In the genomic region with DNA sequence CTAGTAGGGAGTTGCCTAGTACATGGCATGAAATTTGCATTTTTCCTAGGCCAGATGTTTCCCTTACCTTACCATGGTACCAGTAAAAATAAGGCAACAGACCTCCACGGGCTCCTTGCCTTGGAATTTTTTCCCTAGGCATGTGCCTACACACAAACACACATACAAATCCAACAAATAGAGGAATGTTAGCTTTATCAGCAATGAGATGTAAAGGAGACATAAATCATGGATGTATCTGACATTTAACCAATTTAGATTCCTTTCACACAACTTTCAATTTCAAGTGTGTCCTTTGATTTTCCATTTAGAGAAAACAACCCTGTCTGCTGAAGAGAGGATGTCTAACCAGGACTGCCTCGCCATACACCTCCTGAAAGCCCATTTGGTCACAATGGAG, we compare ENCODE assay signal across 1 cellular context.
TF ChIP-seq lines count a peak whose summit lies in the region.

No MANE protein-coding gene starts in this region.

TF ChIP-seq in H1, 55 proteins besides CTCF, POLR2A, EP300 and RAD21 (continued from another document):
- TF ChIP-seq, protein P1, sequence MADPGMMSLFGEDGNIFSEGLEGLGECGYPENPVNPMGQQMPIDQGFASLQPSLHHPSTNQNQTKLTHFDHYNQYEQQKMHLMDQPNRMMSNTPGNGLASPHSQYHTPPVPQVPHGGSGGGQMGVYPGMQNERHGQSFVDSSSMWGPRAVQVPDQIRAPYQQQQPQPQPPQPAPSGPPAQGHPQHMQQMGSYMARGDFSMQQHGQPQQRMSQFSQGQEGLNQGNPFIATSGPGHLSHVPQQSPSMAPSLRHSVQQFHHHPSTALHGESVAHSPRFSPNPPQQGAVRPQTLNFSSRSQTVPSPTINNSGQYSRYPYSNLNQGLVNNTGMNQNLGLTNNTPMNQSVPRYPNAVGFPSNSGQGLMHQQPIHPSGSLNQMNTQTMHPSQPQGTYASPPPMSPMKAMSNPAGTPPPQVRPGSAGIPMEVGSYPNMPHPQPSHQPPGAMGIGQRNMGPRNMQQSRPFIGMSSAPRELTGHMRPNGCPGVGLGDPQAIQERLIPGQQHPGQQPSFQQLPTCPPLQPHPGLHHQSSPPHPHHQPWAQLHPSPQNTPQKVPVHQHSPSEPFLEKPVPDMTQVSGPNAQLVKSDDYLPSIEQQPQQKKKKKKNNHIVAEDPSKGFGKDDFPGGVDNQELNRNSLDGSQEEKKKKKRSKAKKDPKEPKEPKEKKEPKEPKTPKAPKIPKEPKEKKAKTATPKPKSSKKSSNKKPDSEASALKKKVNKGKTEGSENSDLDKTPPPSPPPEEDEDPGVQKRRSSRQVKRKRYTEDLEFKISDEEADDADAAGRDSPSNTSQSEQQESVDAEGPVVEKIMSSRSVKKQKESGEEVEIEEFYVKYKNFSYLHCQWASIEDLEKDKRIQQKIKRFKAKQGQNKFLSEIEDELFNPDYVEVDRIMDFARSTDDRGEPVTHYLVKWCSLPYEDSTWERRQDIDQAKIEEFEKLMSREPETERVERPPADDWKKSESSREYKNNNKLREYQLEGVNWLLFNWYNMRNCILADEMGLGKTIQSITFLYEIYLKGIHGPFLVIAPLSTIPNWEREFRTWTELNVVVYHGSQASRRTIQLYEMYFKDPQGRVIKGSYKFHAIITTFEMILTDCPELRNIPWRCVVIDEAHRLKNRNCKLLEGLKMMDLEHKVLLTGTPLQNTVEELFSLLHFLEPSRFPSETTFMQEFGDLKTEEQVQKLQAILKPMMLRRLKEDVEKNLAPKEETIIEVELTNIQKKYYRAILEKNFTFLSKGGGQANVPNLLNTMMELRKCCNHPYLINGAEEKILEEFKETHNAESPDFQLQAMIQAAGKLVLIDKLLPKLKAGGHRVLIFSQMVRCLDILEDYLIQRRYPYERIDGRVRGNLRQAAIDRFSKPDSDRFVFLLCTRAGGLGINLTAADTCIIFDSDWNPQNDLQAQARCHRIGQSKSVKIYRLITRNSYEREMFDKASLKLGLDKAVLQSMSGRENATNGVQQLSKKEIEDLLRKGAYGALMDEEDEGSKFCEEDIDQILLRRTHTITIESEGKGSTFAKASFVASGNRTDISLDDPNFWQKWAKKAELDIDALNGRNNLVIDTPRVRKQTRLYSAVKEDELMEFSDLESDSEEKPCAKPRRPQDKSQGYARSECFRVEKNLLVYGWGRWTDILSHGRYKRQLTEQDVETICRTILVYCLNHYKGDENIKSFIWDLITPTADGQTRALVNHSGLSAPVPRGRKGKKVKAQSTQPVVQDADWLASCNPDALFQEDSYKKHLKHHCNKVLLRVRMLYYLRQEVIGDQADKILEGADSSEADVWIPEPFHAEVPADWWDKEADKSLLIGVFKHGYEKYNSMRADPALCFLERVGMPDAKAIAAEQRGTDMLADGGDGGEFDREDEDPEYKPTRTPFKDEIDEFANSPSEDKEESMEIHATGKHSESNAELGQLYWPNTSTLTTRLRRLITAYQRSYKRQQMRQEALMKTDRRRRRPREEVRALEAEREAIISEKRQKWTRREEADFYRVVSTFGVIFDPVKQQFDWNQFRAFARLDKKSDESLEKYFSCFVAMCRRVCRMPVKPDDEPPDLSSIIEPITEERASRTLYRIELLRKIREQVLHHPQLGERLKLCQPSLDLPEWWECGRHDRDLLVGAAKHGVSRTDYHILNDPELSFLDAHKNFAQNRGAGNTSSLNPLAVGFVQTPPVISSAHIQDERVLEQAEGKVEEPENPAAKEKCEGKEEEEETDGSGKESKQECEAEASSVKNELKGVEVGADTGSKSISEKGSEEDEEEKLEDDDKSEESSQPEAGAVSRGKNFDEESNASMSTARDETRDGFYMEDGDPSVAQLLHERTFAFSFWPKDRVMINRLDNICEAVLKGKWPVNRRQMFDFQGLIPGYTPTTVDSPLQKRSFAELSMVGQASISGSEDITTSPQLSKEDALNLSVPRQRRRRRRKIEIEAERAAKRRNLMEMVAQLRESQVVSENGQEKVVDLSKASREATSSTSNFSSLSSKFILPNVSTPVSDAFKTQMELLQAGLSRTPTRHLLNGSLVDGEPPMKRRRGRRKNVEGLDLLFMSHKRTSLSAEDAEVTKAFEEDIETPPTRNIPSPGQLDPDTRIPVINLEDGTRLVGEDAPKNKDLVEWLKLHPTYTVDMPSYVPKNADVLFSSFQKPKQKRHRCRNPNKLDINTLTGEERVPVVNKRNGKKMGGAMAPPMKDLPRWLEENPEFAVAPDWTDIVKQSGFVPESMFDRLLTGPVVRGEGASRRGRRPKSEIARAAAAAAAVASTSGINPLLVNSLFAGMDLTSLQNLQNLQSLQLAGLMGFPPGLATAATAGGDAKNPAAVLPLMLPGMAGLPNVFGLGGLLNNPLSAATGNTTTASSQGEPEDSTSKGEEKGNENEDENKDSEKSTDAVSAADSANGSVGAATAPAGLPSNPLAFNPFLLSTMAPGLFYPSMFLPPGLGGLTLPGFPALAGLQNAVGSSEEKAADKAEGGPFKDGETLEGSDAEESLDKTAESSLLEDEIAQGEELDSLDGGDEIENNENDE (IDR thresholded peaks at IDR 0.05; ENCODE audit: insufficient replicate concordance, low read length), result no peak
- TF ChIP-seq POLR2AphosphoS5 (IDR thresholded peaks at IDR 0.05; ENCODE audit: low read depth, low read length), result no peak
- TF ChIP-seq, protein P2, sequence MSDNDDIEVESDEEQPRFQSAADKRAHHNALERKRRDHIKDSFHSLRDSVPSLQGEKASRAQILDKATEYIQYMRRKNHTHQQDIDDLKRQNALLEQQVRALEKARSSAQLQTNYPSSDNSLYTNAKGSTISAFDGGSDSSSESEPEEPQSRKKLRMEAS (IDR thresholded peaks at IDR 0.05), result no peak
